Comparison of ENCODE assay signal across 1 cellular context in the genomic region with DNA sequence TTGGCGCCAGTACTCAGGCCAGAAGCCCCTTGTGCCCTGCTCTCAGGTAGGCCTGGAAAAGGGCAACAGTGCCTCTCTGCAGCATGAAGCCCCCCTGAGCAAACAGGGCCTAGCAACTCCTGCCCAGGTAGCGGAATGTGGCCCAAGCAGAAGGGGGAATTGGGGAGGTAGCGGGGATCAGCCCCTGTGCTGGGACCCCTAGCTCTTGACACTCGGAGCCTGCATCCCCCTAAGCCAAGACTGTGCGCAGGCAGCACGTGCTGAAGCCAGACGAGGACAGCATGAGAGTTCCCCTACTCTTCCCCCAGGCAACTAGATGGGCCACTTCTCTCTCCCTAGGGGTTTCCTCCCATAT.
TF ChIP-seq lines count a peak whose summit lies in the region.

No MANE protein-coding gene starts in this region.

TF ChIP-seq in HepG2, 621 proteins besides CTCF, POLR2A, EP300 and RAD21 (continued from another document and continues in another):
- TF ChIP-seq MAF1 (CRISPR knock-in tag; IDR thresholded peaks at IDR 0.05; ENCODE audit: borderline replicate concordance) (no peak), ZC3H13 (CRISPR knock-in tag; IDR thresholded peaks at IDR 0.05) (peak; percentile 90; the same call in 1 of the 2 replicates), JUN (CRISPR knock-in tag; IDR thresholded peaks at IDR 0.05) (no peak), RBFOX2 (IDR thresholded peaks at IDR 0.05; ENCODE audit: low read depth, low read length) (no peak; the same call in 1 of the 2 replicates), MLX (CRISPR knock-in tag; IDR thresholded peaks at IDR 0.05) (no peak), REXO4 (CRISPR knock-in tag; IDR thresholded peaks at IDR 0.05; ENCODE audit: borderline replicate concordance) (no peak), SIN3B (IDR thresholded peaks at IDR 0.05; ENCODE audit: low read length) (no peak), ZNF24 (IDR thresholded peaks at IDR 0.05) (no peak), HDAC2 (CRISPR knock-in tag; IDR thresholded peaks at IDR 0.05) (no peak), STAT6 (CRISPR knock-in tag; IDR thresholded peaks at IDR 0.05; ENCODE audit: borderline replicate concordance) (no peak), CBX5 (CRISPR knock-in tag; IDR thresholded peaks at IDR 0.05; ENCODE audit: borderline replicate concordance) (no peak), RNF2 (conservative IDR thresholded peaks at IDR 0.05; ENCODE audit: low read depth) (no peak), GPBP1L1 (CRISPR knock-in tag; IDR thresholded peaks at IDR 0.05) (no peak), ZNF30 (CRISPR knock-in tag; IDR thresholded peaks at IDR 0.05) (peak; percentile 84; the same call in 1 of the 2 replicates), JUND (CRISPR knock-in tag; IDR thresholded peaks at IDR 0.05) (no peak; the same call in 1 of the 2 replicates), ZNF644 (CRISPR knock-in tag; IDR thresholded peaks at IDR 0.05; ENCODE audit: low read depth) (no peak), ZNF354B (CRISPR knock-in tag; IDR thresholded peaks at IDR 0.05) (no peak), ZNF772 (CRISPR knock-in tag; IDR thresholded peaks at IDR 0.05) (no peak), ETV5 (CRISPR knock-in tag; IDR thresholded peaks at IDR 0.05; ENCODE audit: borderline replicate concordance) (no peak), ZNF768 (CRISPR knock-in tag; IDR thresholded peaks at IDR 0.05) (peak; percentile 5; the same call in 1 of the 2 replicates), ZFP90 (CRISPR knock-in tag; IDR thresholded peaks at IDR 0.05; ENCODE audit: borderline replicate concordance) (no peak), NFRKB (IDR thresholded peaks at IDR 0.05) (no peak), CAMTA2 (CRISPR knock-in tag; IDR thresholded peaks at IDR 0.05; ENCODE audit: borderline replicate concordance) (no peak), ZSCAN5A (CRISPR knock-in tag; IDR thresholded peaks at IDR 0.05; ENCODE audit: borderline replicate concordance) (no peak), SAFB2 (CRISPR knock-in tag; IDR thresholded peaks at IDR 0.05; ENCODE audit: borderline replicate concordance, low read depth) (no peak), CSRNP2 (CRISPR knock-in tag; conservative IDR thresholded peaks at IDR 0.05; ENCODE audit: low read depth) (no peak), ZNF136 (CRISPR knock-in tag; IDR thresholded peaks at IDR 0.05; ENCODE audit: low read depth) (no peak), ZFYVE20 (CRISPR knock-in tag; IDR thresholded peaks at IDR 0.05; ENCODE audit: borderline replicate concordance, low read depth) (no peak), SALL1 (CRISPR knock-in tag; IDR thresholded peaks at IDR 0.05) (no peak), ZSCAN30 (CRISPR knock-in tag; IDR thresholded peaks at IDR 0.05) (no peak), PRPF4 (IDR thresholded peaks at IDR 0.05; ENCODE audit: low read depth, low read length, poor library complexity, severe bottlenecking) (peak; percentile 15), GTF2F1 (IDR thresholded peaks at IDR 0.05; ENCODE audit: low read length) (no peak), ETS1 (CRISPR knock-in tag; IDR thresholded peaks at IDR 0.05) (no peak), ZNF589 (CRISPR knock-in tag; conservative IDR thresholded peaks at IDR 0.05) (peak; percentile 59; the same call in 1 of the 2 replicates), TAF15 (IDR thresholded peaks at IDR 0.05; ENCODE audit: low read depth, low read length, poor library complexity, severe bottlenecking) (no peak), GLI4 (CRISPR knock-in tag; IDR thresholded peaks at IDR 0.05; ENCODE audit: borderline replicate concordance) (0 out of 2 replicates have a peak, but pooled peaks have one; percentile 70), TCF7 (IDR thresholded peaks at IDR 0.05; ENCODE audit: low read depth) (no peak), ZNF546 (CRISPR knock-in tag; conservative IDR thresholded peaks at IDR 0.05) (no peak), NR2F6 (IDR thresholded peaks at IDR 0.05) (no peak), NR2F6 (CRISPR knock-in tag; IDR thresholded peaks at IDR 0.05) (no peak), YY1 (IDR thresholded peaks at IDR 0.05; ENCODE audit: insufficient read depth, insufficient replicate concordance, low read depth, low read length) (no peak)
- TF ChIP-seq, protein P1, sequence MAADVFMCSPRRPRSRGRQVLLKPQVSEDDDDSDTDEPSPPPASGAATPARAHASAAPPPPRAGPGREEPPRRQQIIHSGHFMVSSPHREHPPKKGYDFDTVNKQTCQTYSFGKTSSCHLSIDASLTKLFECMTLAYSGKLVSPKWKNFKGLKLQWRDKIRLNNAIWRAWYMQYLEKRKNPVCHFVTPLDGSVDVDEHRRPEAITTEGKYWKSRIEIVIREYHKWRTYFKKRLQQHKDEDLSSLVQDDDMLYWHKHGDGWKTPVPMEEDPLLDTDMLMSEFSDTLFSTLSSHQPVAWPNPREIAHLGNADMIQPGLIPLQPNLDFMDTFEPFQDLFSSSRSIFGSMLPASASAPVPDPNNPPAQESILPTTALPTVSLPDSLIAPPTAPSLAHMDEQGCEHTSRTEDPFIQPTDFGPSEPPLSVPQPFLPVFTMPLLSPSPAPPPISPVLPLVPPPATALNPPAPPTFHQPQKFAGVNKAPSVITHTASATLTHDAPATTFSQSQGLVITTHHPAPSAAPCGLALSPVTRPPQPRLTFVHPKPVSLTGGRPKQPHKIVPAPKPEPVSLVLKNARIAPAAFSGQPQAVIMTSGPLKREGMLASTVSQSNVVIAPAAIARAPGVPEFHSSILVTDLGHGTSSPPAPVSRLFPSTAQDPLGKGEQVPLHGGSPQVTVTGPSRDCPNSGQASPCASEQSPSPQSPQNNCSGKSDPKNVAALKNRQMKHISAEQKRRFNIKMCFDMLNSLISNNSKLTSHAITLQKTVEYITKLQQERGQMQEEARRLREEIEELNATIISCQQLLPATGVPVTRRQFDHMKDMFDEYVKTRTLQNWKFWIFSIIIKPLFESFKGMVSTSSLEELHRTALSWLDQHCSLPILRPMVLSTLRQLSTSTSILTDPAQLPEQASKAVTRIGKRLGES (CRISPR knock-in tag; IDR thresholded peaks at IDR 0.05; ENCODE audit: borderline replicate concordance): no peak
- TF ChIP-seq, protein P2, sequence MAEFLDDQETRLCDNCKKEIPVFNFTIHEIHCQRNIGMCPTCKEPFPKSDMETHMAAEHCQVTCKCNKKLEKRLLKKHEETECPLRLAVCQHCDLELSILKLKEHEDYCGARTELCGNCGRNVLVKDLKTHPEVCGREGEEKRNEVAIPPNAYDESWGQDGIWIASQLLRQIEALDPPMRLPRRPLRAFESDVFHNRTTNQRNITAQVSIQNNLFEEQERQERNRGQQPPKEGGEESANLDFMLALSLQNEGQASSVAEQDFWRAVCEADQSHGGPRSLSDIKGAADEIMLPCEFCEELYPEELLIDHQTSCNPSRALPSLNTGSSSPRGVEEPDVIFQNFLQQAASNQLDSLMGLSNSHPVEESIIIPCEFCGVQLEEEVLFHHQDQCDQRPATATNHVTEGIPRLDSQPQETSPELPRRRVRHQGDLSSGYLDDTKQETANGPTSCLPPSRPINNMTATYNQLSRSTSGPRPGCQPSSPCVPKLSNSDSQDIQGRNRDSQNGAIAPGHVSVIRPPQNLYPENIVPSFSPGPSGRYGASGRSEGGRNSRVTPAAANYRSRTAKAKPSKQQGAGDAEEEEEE (CRISPR knock-in tag; IDR thresholded peaks at IDR 0.05; ENCODE audit: borderline replicate concordance): no peak
- TF ChIP-seq, protein P3, sequence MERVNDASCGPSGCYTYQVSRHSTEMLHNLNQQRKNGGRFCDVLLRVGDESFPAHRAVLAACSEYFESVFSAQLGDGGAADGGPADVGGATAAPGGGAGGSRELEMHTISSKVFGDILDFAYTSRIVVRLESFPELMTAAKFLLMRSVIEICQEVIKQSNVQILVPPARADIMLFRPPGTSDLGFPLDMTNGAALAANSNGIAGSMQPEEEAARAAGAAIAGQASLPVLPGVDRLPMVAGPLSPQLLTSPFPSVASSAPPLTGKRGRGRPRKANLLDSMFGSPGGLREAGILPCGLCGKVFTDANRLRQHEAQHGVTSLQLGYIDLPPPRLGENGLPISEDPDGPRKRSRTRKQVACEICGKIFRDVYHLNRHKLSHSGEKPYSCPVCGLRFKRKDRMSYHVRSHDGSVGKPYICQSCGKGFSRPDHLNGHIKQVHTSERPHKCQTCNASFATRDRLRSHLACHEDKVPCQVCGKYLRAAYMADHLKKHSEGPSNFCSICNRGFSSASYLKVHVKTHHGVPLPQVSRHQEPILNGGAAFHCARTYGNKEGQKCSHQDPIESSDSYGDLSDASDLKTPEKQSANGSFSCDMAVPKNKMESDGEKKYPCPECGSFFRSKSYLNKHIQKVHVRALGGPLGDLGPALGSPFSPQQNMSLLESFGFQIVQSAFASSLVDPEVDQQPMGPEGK (CRISPR knock-in tag; IDR thresholded peaks at IDR 0.05): no peak
- TF ChIP-seq, protein P4, sequence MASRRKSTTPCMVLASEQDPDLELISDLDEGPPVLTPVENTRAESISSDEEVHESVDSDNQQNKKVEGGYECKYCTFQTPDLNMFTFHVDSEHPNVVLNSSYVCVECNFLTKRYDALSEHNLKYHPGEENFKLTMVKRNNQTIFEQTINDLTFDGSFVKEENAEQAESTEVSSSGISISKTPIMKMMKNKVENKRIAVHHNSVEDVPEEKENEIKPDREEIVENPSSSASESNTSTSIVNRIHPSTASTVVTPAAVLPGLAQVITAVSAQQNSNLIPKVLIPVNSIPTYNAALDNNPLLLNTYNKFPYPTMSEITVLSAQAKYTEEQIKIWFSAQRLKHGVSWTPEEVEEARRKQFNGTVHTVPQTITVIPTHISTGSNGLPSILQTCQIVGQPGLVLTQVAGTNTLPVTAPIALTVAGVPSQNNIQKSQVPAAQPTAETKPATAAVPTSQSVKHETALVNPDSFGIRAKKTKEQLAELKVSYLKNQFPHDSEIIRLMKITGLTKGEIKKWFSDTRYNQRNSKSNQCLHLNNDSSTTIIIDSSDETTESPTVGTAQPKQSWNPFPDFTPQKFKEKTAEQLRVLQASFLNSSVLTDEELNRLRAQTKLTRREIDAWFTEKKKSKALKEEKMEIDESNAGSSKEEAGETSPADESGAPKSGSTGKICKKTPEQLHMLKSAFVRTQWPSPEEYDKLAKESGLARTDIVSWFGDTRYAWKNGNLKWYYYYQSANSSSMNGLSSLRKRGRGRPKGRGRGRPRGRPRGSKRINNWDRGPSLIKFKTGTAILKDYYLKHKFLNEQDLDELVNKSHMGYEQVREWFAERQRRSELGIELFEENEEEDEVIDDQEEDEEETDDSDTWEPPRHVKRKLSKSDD (CRISPR knock-in tag; IDR thresholded peaks at IDR 0.05; ENCODE audit: low read depth): no peak
